Comparison of ENCODE assay signal across 8 cellular contexts in genomic region chr2:121095257-121096080, GRCh38.
DNase-seq lines count a peak whose midpoint lies in the region; ATAC-seq and TF ChIP-seq lines count a peak whose summit lies in the region.

No MANE protein-coding gene starts in this region.

- no peak for DNase-seq in AG09309 (ENCODE audit: low read depth)
- DNase-seq in Kasumi-1 (lab: John Stamatoyannopoulos, UW) = peak; percentile 40 to 51
- peak; percentile 55 to 72 for DNase-seq in SHP77 (lab: John Stamatoyannopoulos, UW)
- DNase-seq in nucleus accumbens (lab: John Stamatoyannopoulos, UW) = peak in 32 of 56 donors; percentile 9 to 75 (median 26)
- no peak for DNase-seq in activated CD4-positive, CD25-positive, alpha-beta regulatory T cell treated with anti-CD3 and anti-CD28 coated beads, Interleukin-2, amount 50 U/mL, for 72 hours
- DNase-seq in putamen (ENCODE audit: low spot score) = no peak

- peak; percentile 77 for TF ChIP-seq CTCF in AG09309 (IDR thresholded peaks at IDR 0.05; ENCODE audit: control insufficient read depth, insufficient read depth, low read depth, low read length, missing control alignments)
- peak; percentile 75 for TF ChIP-seq CTCF in GM12873 (IDR thresholded peaks at IDR 0.05; ENCODE audit: insufficient read depth, low read depth, low read length, missing control alignments)

- ATAC-seq in esophagus mucosa = peak; percentile 75

- no peak overlapping the region for H3K4me3 ChIP-seq in AG09309 (ENCODE audit: control insufficient read depth, low read depth, low read length)

Comparison
In these comparisons a context has a peak if more than half of its experiments do, and no peak if none do; other contexts are left out.
1. DNase-seq: peak in Kasumi-1 (2 of 2), SHP77 (2 of 2) and nucleus accumbens (32 of 56); none in AG09309 (single experiment), activated CD4-positive, CD25-positive, alpha-beta regulatory T cell treated with anti-CD3 and anti-CD28 coated beads, Interleukin-2, amount 50 U/mL, for 72 hours (single experiment) and putamen (single experiment).